ENCODE assay signal across 1 cellular context in the genomic region with DNA sequence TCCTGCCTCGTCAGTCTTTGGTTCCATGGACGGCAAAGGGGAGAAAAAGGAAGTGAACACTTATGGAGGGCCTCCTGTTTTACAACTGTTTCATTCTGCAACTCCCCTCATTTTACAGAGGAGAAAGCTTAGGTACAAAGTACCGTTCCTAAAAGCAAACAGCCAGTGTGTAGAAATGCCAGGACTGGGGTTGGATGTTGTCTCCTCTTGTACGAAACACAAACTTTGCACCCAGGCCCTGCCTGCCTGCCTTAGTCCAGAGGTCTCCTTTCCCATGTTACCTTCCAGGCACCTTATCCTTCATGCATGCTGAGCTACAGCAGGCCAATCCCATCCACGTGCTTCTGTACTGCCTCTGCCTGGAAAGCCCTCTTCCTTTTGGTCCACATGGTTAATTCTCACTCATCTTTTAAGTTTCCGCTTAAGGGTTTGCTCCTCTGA.
TF ChIP-seq lines count a peak whose summit lies in the region.

No MANE protein-coding gene starts in this region.

TF ChIP-seq in H1, 55 proteins besides CTCF, POLR2A, EP300 and RAD21 (continued from another document):
- no peak for TF ChIP-seq TEAD4 (IDR thresholded peaks at IDR 0.05; ENCODE audit: low read depth, low read length)
- no peak for TF ChIP-seq RXRA (IDR thresholded peaks at IDR 0.05; ENCODE audit: insufficient read depth, low read depth, low read length)
- TF ChIP-seq, protein P1, sequence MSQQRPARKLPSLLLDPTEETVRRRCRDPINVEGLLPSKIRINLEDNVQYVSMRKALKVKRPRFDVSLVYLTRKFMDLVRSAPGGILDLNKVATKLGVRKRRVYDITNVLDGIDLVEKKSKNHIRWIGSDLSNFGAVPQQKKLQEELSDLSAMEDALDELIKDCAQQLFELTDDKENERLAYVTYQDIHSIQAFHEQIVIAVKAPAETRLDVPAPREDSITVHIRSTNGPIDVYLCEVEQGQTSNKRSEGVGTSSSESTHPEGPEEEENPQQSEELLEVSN (IDR thresholded peaks at IDR 0.05) = no peak
- no peak for TF ChIP-seq BACH1 (IDR thresholded peaks at IDR 0.05; ENCODE audit: low read length)
